10 cellular contexts compared by ENCODE assay signal in the genomic region with DNA sequence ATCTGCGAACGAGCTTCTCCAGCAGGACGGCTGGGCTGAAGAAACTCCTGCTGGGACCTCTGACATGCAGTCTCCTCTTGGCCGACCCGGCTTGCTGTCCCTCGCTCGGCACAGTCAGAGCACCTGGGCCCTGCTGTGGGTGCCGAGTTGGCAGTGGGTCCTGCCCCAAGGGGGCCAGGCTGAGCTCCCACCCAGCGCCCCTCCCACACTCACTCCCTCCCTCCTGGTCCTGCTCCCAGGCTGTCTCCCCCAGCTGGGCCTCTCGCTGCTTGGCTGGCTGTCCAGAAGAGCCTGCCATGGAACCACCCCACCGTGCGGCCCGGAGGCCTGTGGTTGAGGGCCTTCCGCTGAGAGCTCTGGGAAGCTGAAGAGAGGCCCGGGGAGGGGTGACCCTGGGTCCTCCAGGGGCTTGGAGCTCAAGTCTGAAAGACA. TPM values are rescaled to one million over a fixed set of nuclear protein-coding genes. Genes with fewer than 3 reads are reported as not detected.
DNase-seq lines count a peak whose midpoint lies in the region; ATAC-seq and TF ChIP-seq lines count a peak whose summit lies in the region.
"Had no signal": no experiment of that assay in that cellular context is flagged by ENCODE, and none has a peak within 500 bp of the region (broad histone marks: within the 10 kb centered on the region; RNA-seq: fewer than 3 reads in every experiment).

No MANE protein-coding gene starts in this region.

- no peak for TF ChIP-seq POLR2A in testis (IDR thresholded peaks at IDR 0.05)

- H3K4me3 ChIP-seq in RWPE2 (ENCODE audit: severe bottlenecking) (no peak overlapping the region), fibroblast of the aortic adventitia (ENCODE audit: low read depth, low read length) (peak overlapping the region; percentile 55), mucosa of stomach (ENCODE audit: low read length) (no peak overlapping the region), testis (peak overlapping the region in 1 of 2 donors; percentile 1)

- DNase-seq in RWPE2 (ENCODE audit: low spot score) (peak; percentile 54), fibroblast of the aortic adventitia (ENCODE audit: low read depth) (peak; percentile 79), testis (peak; percentile 79), MV-4-11 (lab: John Stamatoyannopoulos, UW) (no peak), SKM-1 treated with dmso at 0.1 percent for 144 hours (lab: John Stamatoyannopoulos, UW; ENCODE audit: unreplicated experiment) (no peak)
- DNase-seq in stimulated activated naive CD4-positive, alpha-beta T cell treated with Interleukin-2 at 50 U/mL for 16 hours (lab: John Stamatoyannopoulos, UW), result no peak
- DNase-seq: GDM1, NCI-H1694 treated with DMSO at 0.1 percent for 48 hours had no signal

- no peaks in the 10 kb centered on the region for H3K27me3 ChIP-seq in RWPE2 (ENCODE audit: insufficient read depth, poor library complexity, severe bottlenecking)
- H3K27me3 ChIP-seq in mucosa of stomach (ENCODE audit: control insufficient read depth, insufficient read depth, low read length), result no peaks in the 10 kb centered on the region
- H3K27me3 ChIP-seq in testis, result no peaks in the 10 kb centered on the region

- H3K9me3 ChIP-seq in RWPE2 (ENCODE audit: severe bottlenecking), result no peaks in the 10 kb centered on the region
- no peaks in the 10 kb centered on the region for H3K9me3 ChIP-seq in mucosa of stomach (ENCODE audit: control insufficient read depth, low read length)
- no peaks in the 10 kb centered on the region for H3K9me3 ChIP-seq in testis

- no peak for TF ChIP-seq CTCF in RWPE2 (IDR thresholded peaks at IDR 0.05; ENCODE audit: poor library complexity, severe bottlenecking)
- TF ChIP-seq CTCF in fibroblast of the aortic adventitia (IDR thresholded peaks at IDR 0.05; ENCODE audit: insufficient read depth, low read length), result peak; percentile 25
- TF ChIP-seq CTCF in testis (IDR thresholded peaks at IDR 0.05), result no peak

- H3K36me3 ChIP-seq in RWPE2 (ENCODE audit: low read depth) (peaks cover 4% of the 10 kb centered on the region; the same call in 1 of the 2 replicates), mucosa of stomach (ENCODE audit: control insufficient read depth, insufficient read depth, low read length) (no peaks in the 10 kb centered on the region), testis (ENCODE audit: low read depth, missing control alignments) (no peaks in the 10 kb centered on the region)

- no peaks in the 10 kb centered on the region for H3K4me1 ChIP-seq in RWPE2 (ENCODE audit: insufficient read depth, poor library complexity, severe bottlenecking)
- peaks cover 52% of the 10 kb centered on the region for H3K4me1 ChIP-seq in mucosa of stomach (ENCODE audit: control insufficient read depth, insufficient read depth, low read length)
- H3K4me1 ChIP-seq in testis, result peaks cover 90% of the 10 kb centered on the region

- peak overlapping the region; percentile 41 for H3K9ac ChIP-seq in mucosa of stomach (ENCODE audit: low read length)

- WGBS in testis, 2 donors, result 28 to 40% methylated on average over 2 to 15 of the region's 15 CpGs

- intact Hi-C loops in testis (cut with DNase I; ENCODE audit: low total_unique reads), result no loop called here

- H3K27ac ChIP-seq in RWPE2 (ENCODE audit: poor library complexity, severe bottlenecking) (no peak overlapping the region), testis (peak overlapping the region; percentile 69 to 88)

- ATAC-seq in RWPE2 (ENCODE audit: low read depth), result no peak
- no peak for ATAC-seq in GM18907 (IDR thresholded peaks at IDR 0.05; ENCODE audit: unreplicated experiment)

RNA-seq across cellular contexts. Expression of gene AKT2, which starts 6.0 kb away (rescaled TPM):
- total RNA-seq in fibroblast of the aortic adventitia (ENCODE audit: low replicate concordance) (124 and 132 TPM in 2 replicates), testis (100 to 1,000 TPM; 195 to 229 TPM)
- 154 TPM for polyA plus RNA-seq in testis (ENCODE audit: insufficient read depth, low read depth, low replicate concordance)

RNA-seq across cellular contexts. Expression of gene CCNP, which starts 52.6 kb away (rescaled TPM):
- total RNA-seq in fibroblast of the aortic adventitia (ENCODE audit: low replicate concordance), result 0.33 TPM in 1 of 2 replicates, not detected in the other
- total RNA-seq in testis, result 1 to 10 TPM; 1.2 to 2.3 TPM
- 0.74 TPM for polyA plus RNA-seq in testis (ENCODE audit: insufficient read depth, low read depth, low replicate concordance)

Comparison
In these comparisons a context has a peak if more than half of its experiments do, and no peak if none do; other contexts are left out.
1. DNase-seq: peak in RWPE2 (single experiment), fibroblast of the aortic adventitia (single experiment) and testis (single experiment); none in stimulated activated naive CD4-positive, alpha-beta T cell treated with Interleukin-2 at 50 U/mL for 16 hours (single experiment), MV-4-11 (single experiment) and SKM-1 treated with dmso at 0.1 percent for 144 hours (single experiment).